Comparison of ENCODE assay signal across 23 cellular contexts in genomic region chr1:220706480-220706879, GRCh38. TPM values are rescaled to one million over a fixed set of nuclear protein-coding genes. Genes with fewer than 3 reads are reported as not detected.
DNase-seq lines count a peak whose midpoint lies in the region; ATAC-seq, FAIRE-seq and TF ChIP-seq lines count a peak whose summit lies in the region.
"Had no signal": no experiment of that assay in that cellular context is flagged by ENCODE, and none has a peak within 500 bp of the region (broad histone marks: within the 10 kb centered on the region; RNA-seq: fewer than 3 reads in every experiment).

No MANE protein-coding gene starts in this region.

- peaks cover 0 to 2% of the 10 kb centered on the region in 2 donors for H3K27me3 ChIP-seq in small intestine (ENCODE audit: control insufficient read depth in 2 of 2, insufficient read depth in 2 of 2, low read length in 2 of 2)
- H3K27me3 ChIP-seq in transverse colon: no peaks in the 10 kb centered on the region
- H3K27me3 ChIP-seq in CD8-positive, alpha-beta memory T cell (ENCODE audit: insufficient read depth, low read length, poor library complexity, severe bottlenecking): no peaks in the 10 kb centered on the region
- H3K27me3 ChIP-seq: BE2C had no signal

- 26 to 56% (median 33%) methylated on average over 9 of the region's 9 CpGs for WGBS in small intestine, 3 donors
- 72 to 86% methylated on average over 3 to 9 of the region's 9 CpGs for WGBS in transverse colon (ENCODE audit: low coverage in 1 of 2), 2 donors

- H3K4me1 ChIP-seq in small intestine (ENCODE audit: control insufficient read depth in 2 of 2, insufficient read depth in 1 of 2, low read depth in 1 of 2, low read length in 1 of 2): peaks cover 0 to 19% of the 10 kb centered on the region in 2 donors
- H3K4me1 ChIP-seq in transverse colon: peaks cover 0 to 8% (median 2%) of the 10 kb centered on the region in 4 donors
- H3K4me1 ChIP-seq in CD8-positive, alpha-beta memory T cell (ENCODE audit: insufficient read depth, low read length): no peaks in the 10 kb centered on the region
- H3K4me1 ChIP-seq: BE2C had no signal

- no peak for FAIRE-seq in small intestine (lab: Jason Lieb, UNC)
- FAIRE-seq: A204.1, GM12892, GM18507 had no signal

- intact Hi-C loops in transverse colon (cut with DNase I; ENCODE audit: low total_unique reads): no loop called here

- H3K4me3 Mint-ChIP-seq in WTC11 (no peak overlapping the region), osteocyte (ENCODE audit: unreplicated experiment) (no peak overlapping the region)
- no peak overlapping the region for H3K4me3 Mint-ChIP-seq in stimulated activated naive B cell treated with anti-CD40 and anti-IgM and Interleukin-4, amounts not matched to agents 10 μg/mL and 1 μg/mL and 100 μg/mL, for 72 hours
- H3K4me3 Mint-ChIP-seq in CD8-positive, alpha-beta memory T cell: no peak overlapping the region
- H3K4me3 Mint-ChIP-seq: CD4-positive, alpha-beta T cell; HFFc6 had no signal

- H3K27me3 Mint-ChIP-seq in WTC11 (ENCODE audit: low read depth): no peaks in the 10 kb centered on the region; the same call in 1 of the 2 replicates
- peaks cover 6% of the 10 kb centered on the region for H3K27me3 Mint-ChIP-seq in osteocyte (ENCODE audit: unreplicated experiment)
- H3K27me3 Mint-ChIP-seq in stimulated activated naive B cell treated with anti-CD40 and anti-IgM and Interleukin-4, amounts not matched to agents 10 μg/mL and 1 μg/mL and 100 μg/mL, for 72 hours: peaks cover 4 to 7% of the 10 kb centered on the region in 2 donors
- peaks cover 11 to 33% of the 10 kb centered on the region in 2 donors for H3K27me3 Mint-ChIP-seq in CD8-positive, alpha-beta memory T cell

- H3K27ac ChIP-seq in small intestine (ENCODE audit: low read depth in 1 of 2, low read length in 1 of 2): peak overlapping the region; percentile 57 to 74
- H3K27ac ChIP-seq in transverse colon: no peak overlapping the region
- H3K27ac ChIP-seq in CD8-positive, alpha-beta memory T cell (ENCODE audit: low read depth, low read length): no peak overlapping the region
- H3K27ac ChIP-seq: C4-2B, HL-60 had no signal

- TF ChIP-seq CTCF in WTC11 (IDR thresholded peaks at IDR 0.05): no peak
- no peak for TF ChIP-seq CTCF in osteocyte (IDR thresholded peaks at IDR 0.05)
- TF ChIP-seq CTCF in transverse colon (IDR thresholded peaks at IDR 0.05): no peak

- H3K27ac Mint-ChIP-seq in WTC11 (no peak overlapping the region), osteocyte (ENCODE audit: unreplicated experiment) (no peak overlapping the region)
- no peak overlapping the region for H3K27ac Mint-ChIP-seq in stimulated activated naive B cell treated with anti-CD40 and anti-IgM and Interleukin-4, amounts not matched to agents 10 μg/mL and 1 μg/mL and 100 μg/mL, for 72 hours
- peak overlapping the region in 1 of 8 donors; percentile 8 for H3K27ac Mint-ChIP-seq in CD8-positive, alpha-beta memory T cell
- H3K27ac Mint-ChIP-seq: CD4-positive, alpha-beta T cell; HFFc6 had no signal

- DNase-seq in WTC11 (ENCODE audit: low spot score) (no peak), osteocyte (ENCODE audit: extremely low spot score, unreplicated experiment) (peak; percentile 65), small intestine (peak; percentile 53), transverse colon (no peak)
- no peak for DNase-seq in stimulated activated naive B cell treated with anti-CD40 and anti-IgM and Interleukin-4, amounts not matched to agents 10 μg/mL and 1 μg/mL and 100 μg/mL, for 72 hours
- DNase-seq in activated CD4-positive, CD25-positive, alpha-beta regulatory T cell (lab: John Stamatoyannopoulos, UW): no peak
- DNase-seq in CD8-positive, alpha-beta memory T cell: no peak
- DNase-seq: ACHN; BE2C; CD4-positive, alpha-beta T cell; DMS153; DMS79; GDM1; GOT3; H7; HFFc6; IMR-90 had no signal

- peak; percentile 14; the same call in 1 of the 2 replicates for ATAC-seq in WTC11
- ATAC-seq in stimulated activated naive B cell treated with anti-CD40 and anti-IgM and Interleukin-4, amounts not matched to agents 10 μg/mL and 1 μg/mL and 100 μg/mL, for 72 hours (replicated peaks): no peak
- ATAC-seq: HCT116 had no signal

- no peak for TF ChIP-seq EP300 in transverse colon (IDR thresholded peaks at IDR 0.05; ENCODE audit: low read depth)

- H3K36me3 Mint-ChIP-seq in WTC11 (no peaks in the 10 kb centered on the region), osteocyte (ENCODE audit: unreplicated experiment) (no peaks in the 10 kb centered on the region)
- H3K36me3 Mint-ChIP-seq in stimulated activated naive B cell treated with anti-CD40 and anti-IgM and Interleukin-4, amounts not matched to agents 10 μg/mL and 1 μg/mL and 100 μg/mL, for 72 hours: peaks cover 0 to 2% of the 10 kb centered on the region in 2 donors
- no peaks in the 10 kb centered on the region for H3K36me3 Mint-ChIP-seq in CD8-positive, alpha-beta memory T cell

- in situ Hi-C loops in transverse colon (cut with MboI; ENCODE audit: low pct_ligation_motif_present in 1 of 4, low pct_unique_long_range_greater_than_20kb in 1 of 4, low sequenced_read_pairs in 3 of 4): no loop called here

- H3K4me1 Mint-ChIP-seq in WTC11 (peaks cover 28% of the 10 kb centered on the region), osteocyte (ENCODE audit: unreplicated experiment) (peaks cover 5% of the 10 kb centered on the region)
- peaks cover 23 to 42% of the 10 kb centered on the region in 2 donors for H3K4me1 Mint-ChIP-seq in stimulated activated naive B cell treated with anti-CD40 and anti-IgM and Interleukin-4, amounts not matched to agents 10 μg/mL and 1 μg/mL and 100 μg/mL, for 72 hours
- no peaks in the 10 kb centered on the region for H3K4me1 Mint-ChIP-seq in CD8-positive, alpha-beta memory T cell

- H3K4me3 ChIP-seq in small intestine (ENCODE audit: low read depth in 1 of 2, low read length in 2 of 2) (no peak overlapping the region), transverse colon (no peak overlapping the region)
- no peak overlapping the region for H3K4me3 ChIP-seq in CD8-positive, alpha-beta memory T cell (ENCODE audit: low read length)

- H3K36me3 ChIP-seq in small intestine (ENCODE audit: control insufficient read depth in 2 of 2, insufficient read depth in 2 of 2, low read length in 2 of 2) (no peaks in the 10 kb centered on the region), transverse colon (no peaks in the 10 kb centered on the region)
- no peaks in the 10 kb centered on the region for H3K36me3 ChIP-seq in CD8-positive, alpha-beta memory T cell (ENCODE audit: insufficient read depth, low read length)
- H3K36me3 ChIP-seq: BE2C had no signal

- H3K9me3 ChIP-seq in small intestine (ENCODE audit: control insufficient read depth, low read depth) (no peaks in the 10 kb centered on the region), transverse colon (no peaks in the 10 kb centered on the region)
- no peaks in the 10 kb centered on the region for H3K9me3 ChIP-seq in CD8-positive, alpha-beta memory T cell (ENCODE audit: low read length)
- H3K9me3 ChIP-seq: BE2C had no signal

- no peak for TF ChIP-seq POLR2A in transverse colon (IDR thresholded peaks at IDR 0.05)

- CTCF ChIA-PET in WTC11 (lab: Charles Lee): interaction anchor here (1.6 to 2.1 kb wide), 2 partner anchors 27 to 71 kb away, joined by 4 to 8 read pairs; no protein-coding TSS in a partner anchor
- CTCF ChIA-PET in CD8-positive, alpha-beta memory T cell (lab: Charles Lee): no interaction called here

- POLR2A ChIA-PET in WTC11 (lab: Charles Lee): interaction anchor here (1.1 kb wide), 1 partner anchor 17 kb away, joined by 9 read pairs; no protein-coding TSS in a partner anchor
- POLR2A ChIA-PET in CD8-positive, alpha-beta memory T cell (lab: Charles Lee): no interaction called here

- H3K9me3 Mint-ChIP-seq in WTC11: no peaks in the 10 kb centered on the region
- H3K9me3 Mint-ChIP-seq in osteocyte (ENCODE audit: unreplicated experiment): no peaks in the 10 kb centered on the region
- H3K9me3 Mint-ChIP-seq in stimulated activated naive B cell treated with anti-CD40 and anti-IgM and Interleukin-4, amounts not matched to agents 10 μg/mL and 1 μg/mL and 100 μg/mL, for 72 hours: peaks cover 0 to 2% of the 10 kb centered on the region in 2 donors
- H3K9me3 Mint-ChIP-seq in CD8-positive, alpha-beta memory T cell: peaks cover 0 to 2% (median 0%) of the 10 kb centered on the region in 5 donors
- H3K9me3 Mint-ChIP-seq: CD4-positive, alpha-beta T cell; HFFc6 had no signal

TF ChIP-seq in WTC11, 78 proteins besides CTCF, POLR2A, EP300 and RAD21 (continues in another document):
- no peak for TF ChIP-seq ERG (CRISPR knock-in tag; IDR thresholded peaks at IDR 0.05)

RNA-seq across cellular contexts. Expression of gene C1orf115, which starts 16.3 kb away (rescaled TPM):
- total RNA-seq in WTC11 (2021) (10.0 to 11.5 TPM (median 11.1 TPM) in 3 replicates), osteocyte (5.6 and 5.9 TPM in 2 replicates), transverse colon (100 to 1,000 TPM in 2 of 4 donors, 10 to 100 TPM in 2; 43.2 to 153 (median 103) TPM)
- polyA plus RNA-seq in small intestine: 100 to 1,000 TPM in 2 of 3 donors, 10 to 100 TPM in 1; 60.5 to 456 (median 313) TPM
- under 1 TPM; 0.16 to 0.18 TPM for total RNA-seq in CD8-positive, alpha-beta memory T cell
- polyA plus RNA-seq in CD8-positive, alpha-beta memory T cell: 1.4 TPM

RNA-seq across cellular contexts. Expression of gene MTARC2, which starts 41.6 kb away (rescaled TPM):
- total RNA-seq in WTC11 (2021): 12.5 to 15.5 TPM (median 15.2 TPM) in 3 replicates
- total RNA-seq in osteocyte: 25.6 and 27.9 TPM in 2 replicates
- polyA plus RNA-seq in small intestine: 10 to 100 TPM; 31.8 to 93.5 (median 76.2) TPM
- total RNA-seq in transverse colon: 100 to 1,000 TPM in 1 of 4 donors, 10 to 100 TPM in 3; 28.4 to 199 (median 41.7) TPM
- not detected for total RNA-seq in CD8-positive, alpha-beta memory T cell
- polyA plus RNA-seq in CD8-positive, alpha-beta memory T cell: not detected
- total RNA-seq: CD4-positive, alpha-beta T cell had no signal

Comparison
In these comparisons a context has a peak if more than half of its experiments do, and no peak if none do; other contexts are left out.
1. DNase-seq: peak in osteocyte (single experiment) and small intestine (single experiment); none in WTC11 (single experiment), stimulated activated naive B cell treated with anti-CD40 and anti-IgM and Interleukin-4, amounts not matched to agents 10 μg/mL and 1 μg/mL and 100 μg/mL, for 72 hours (single experiment), activated CD4-positive, CD25-positive, alpha-beta regulatory T cell (0 of 4), transverse colon (single experiment) and CD8-positive, alpha-beta memory T cell (0 of 5).
2. H3K27ac ChIP-seq: peak in small intestine (2 of 2); none in transverse colon (0 of 4) and CD8-positive, alpha-beta memory T cell (single experiment).
3. RNA of gene MTARC2, which starts 41.6 kb away (total RNA-seq): 28.4 to 199 TPM in transverse colon, 25.6 to 27.9 TPM in osteocyte and 12.5 to 15.5 TPM in WTC11; not detected in CD8-positive, alpha-beta memory T cell; every median in the first group is over 10 times any median in the second.